ENCODE assay signal across 8 cellular contexts in the genomic region with DNA sequence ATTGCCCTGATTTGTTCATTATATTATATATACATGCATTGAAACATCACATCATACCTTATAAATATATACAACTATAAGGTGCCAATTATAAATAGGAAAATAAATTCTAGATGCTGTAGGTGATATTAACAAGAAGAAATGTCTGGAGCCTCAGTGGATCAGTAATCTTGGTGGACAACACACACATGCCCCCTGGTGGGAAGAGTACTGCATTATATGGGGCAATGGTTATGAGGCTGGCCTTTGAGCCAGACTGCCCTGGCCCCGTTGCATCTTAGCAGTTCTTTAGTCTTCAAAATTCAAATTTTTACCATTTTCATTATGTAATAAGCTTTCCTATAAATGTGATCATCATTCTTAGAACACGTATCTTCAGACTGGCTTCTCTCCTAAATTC.
DNase-seq lines count a peak whose midpoint lies in the region; ATAC-seq and TF ChIP-seq lines count a peak whose summit lies in the region.

No MANE protein-coding gene starts in this region.

- H3K9me3 ChIP-seq in prostate gland, result no peaks in the 10 kb centered on the region

- H3K27ac ChIP-seq in prostate gland, result no peak overlapping the region
- no peak overlapping the region for H3K27ac ChIP-seq in coronary artery

- ATAC-seq in GM21717 (IDR thresholded peaks at IDR 0.05; ENCODE audit: unreplicated experiment), result peak; percentile 59

- intact Hi-C loops in prostate gland (cut with DNase I), result no loop called here
- intact Hi-C loops in cardiac septum (cut with DNase I), result no loop called here

- TF ChIP-seq POLR2A in NB4 (IDR thresholded peaks at IDR 0.05; ENCODE audit: extremely low read depth, insufficient read length) (no peak), prostate gland (IDR thresholded peaks at IDR 0.05) (no peak)

- H3K27me3 ChIP-seq in prostate gland (replicated peaks; ENCODE audit: insufficient read depth), result no peaks in the 10 kb centered on the region

- H3K36me3 ChIP-seq in prostate gland, result no peaks in the 10 kb centered on the region

- no peaks in the 10 kb centered on the region for H3K4me1 ChIP-seq in prostate gland (replicated peaks)

- H3K4me3 ChIP-seq in NB4 (ENCODE audit: low read depth, low read length) (no peak overlapping the region), prostate gland (no peak overlapping the region), coronary artery (no peak overlapping the region)

- WGBS in prostate gland, result 73% methylated on average over 2 of the region's 2 CpGs

- peak in 2 of 3 experiments; percentile 5 to 35 for DNase-seq in NCI-H1417 (lab: John Stamatoyannopoulos, UW)
- DNase-seq in NCI-H1417 treated with DMSO at 0.1 percent for 48 hours (lab: John Stamatoyannopoulos, UW), result no peak
- DNase-seq in NB4 (ENCODE audit: low read depth), result peak; percentile 38
- peak; percentile 46 for DNase-seq in dedifferentiated amniotic fluid mesenchymal stem cell (ENCODE audit: extremely low spot score)
- DNase-seq in prostate gland (ENCODE audit: low spot score), result peak; percentile 14
- DNase-seq in cardiac septum (ENCODE audit: low spot score), result no peak
- DNase-seq in coronary artery (ENCODE audit: low spot score), result no peak

- TF ChIP-seq CTCF in NB4 (IDR thresholded peaks at IDR 0.05; ENCODE audit: low read depth, low read length) (peak; percentile 55), prostate gland (IDR thresholded peaks at IDR 0.05) (peak in 3 of 4 experiments; percentile 41 to 47 (median 44)), coronary artery (IDR thresholded peaks at IDR 0.05) (no peak)

Comparison
In these comparisons a context has a peak if more than half of its experiments do, and no peak if none do; other contexts are left out.
1. DNase-seq: peak in NCI-H1417 (2 of 3), NB4 (single experiment), dedifferentiated amniotic fluid mesenchymal stem cell (single experiment) and prostate gland (single experiment); none in NCI-H1417 treated with DMSO at 0.1 percent for 48 hours (single experiment), cardiac septum (single experiment) and coronary artery (single experiment).